Comparison of ENCODE assay signal across 1 cellular context in genomic region chr3:133805384-133805701, GRCh38.
TF ChIP-seq lines count a peak whose summit lies in the region.

No MANE protein-coding gene starts in this region.

TF ChIP-seq in H1, 55 proteins besides CTCF, POLR2A, EP300 and RAD21 (continued from another document):
- no peak for TF ChIP-seq JUN (IDR thresholded peaks at IDR 0.05; ENCODE audit: low read depth, low read length)
- TF ChIP-seq TEAD4 (IDR thresholded peaks at IDR 0.05; ENCODE audit: low read depth, low read length): no peak
TF ChIP-seq in H1: peak in this region for 1.
